In the genomic region with DNA sequence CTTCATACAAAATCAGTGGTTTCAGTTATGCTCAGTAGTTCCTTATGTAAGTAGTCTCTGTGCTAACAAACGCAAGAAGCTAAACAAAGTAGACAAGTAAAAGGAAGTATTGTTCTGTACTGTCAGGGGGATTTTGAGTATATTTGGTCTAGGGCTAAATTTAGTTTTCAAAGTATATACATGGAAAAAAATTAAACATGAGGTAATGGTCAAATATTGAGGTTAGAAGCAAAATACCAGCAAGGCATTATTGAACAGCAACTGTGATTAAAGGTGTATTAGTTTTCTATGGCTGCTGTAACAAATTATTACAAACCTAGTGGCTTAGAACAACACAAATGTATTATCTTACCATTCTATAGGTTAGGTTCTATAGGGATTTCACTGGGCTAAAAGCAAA, we compare ENCODE assay signal across 22 cellular contexts. TPM values are rescaled to one million over a fixed set of nuclear protein-coding genes. Genes with fewer than 3 reads are reported as not detected.
A peak's percentile ranks its signal among the peaks of the same experiment; 100 is the strongest.
DNase-seq lines count a peak whose midpoint lies in the region; ATAC-seq lines count a peak whose summit lies in the region.
"Had no signal": no experiment of that assay in that cellular context is flagged by ENCODE, and none has a peak within 500 bp of the region (broad histone marks: within the 10 kb centered on the region; RNA-seq: fewer than 3 reads in every experiment).

No MANE protein-coding gene starts in this region.

- H3K4me1 ChIP-seq in CD8-positive, alpha-beta memory T cell (ENCODE audit: insufficient read depth, low read length) = peaks cover 66% of the 10 kb centered on the region
- H3K4me1 ChIP-seq in Karpas-422 (ENCODE audit: low read length) = peaks cover 87% of the 10 kb centered on the region
- H3K4me1 ChIP-seq: breast epithelium had no signal

- H2AFZ ChIP-seq in Karpas-422 (ENCODE audit: low read length) = no peak overlapping the region

- no peaks in the 10 kb centered on the region for H3K9me3 ChIP-seq in CD8-positive, alpha-beta memory T cell (ENCODE audit: low read length)
- no peaks in the 10 kb centered on the region for H3K9me3 ChIP-seq in Karpas-422 (ENCODE audit: low read length)
- H3K9me3 ChIP-seq: breast epithelium, heart left ventricle, mucosa of descending colon had no signal

- CTCF ChIA-PET in CD8-positive, alpha-beta memory T cell (lab: Charles Lee) = no interaction called here

- no peak overlapping the region for H3K4me3 ChIP-seq in CD8-positive, alpha-beta memory T cell (ENCODE audit: low read length)
- no peak overlapping the region for H3K4me3 ChIP-seq in Karpas-422 (ENCODE audit: low read length)
- H3K4me3 ChIP-seq: breast epithelium, heart left ventricle, mucosa of descending colon, smooth muscle cell had no signal

- H3K27me3 Mint-ChIP-seq in CD8-positive, alpha-beta memory T cell = no peaks in the 10 kb centered on the region
- H3K27me3 Mint-ChIP-seq in naive thymus-derived CD8-positive, alpha-beta T cell = no peaks in the 10 kb centered on the region
- H3K27me3 Mint-ChIP-seq: activated CD8-positive, alpha-beta memory T cell treated with anti-CD3 and anti-CD28 coated beads, Interleukin-2, amount 10 ng/mL, durations not matched to agents 7 days and 5 days; dendritic cell treated with granulocyte-macrophage colony-stimulating factor and Interleukin-4, amounts not matched to agents 40 ng/mL and 50 ng/mL, for 4 days had no signal

- ATAC-seq in GM19328 (IDR thresholded peaks at IDR 0.05; ENCODE audit: unreplicated experiment) (peak; percentile 46), HG03159 (IDR thresholded peaks at IDR 0.05; ENCODE audit: unreplicated experiment) (no peak)
- no peak for ATAC-seq in naive thymus-derived CD8-positive, alpha-beta T cell
- ATAC-seq: activated CD8-positive, alpha-beta memory T cell treated with anti-CD3 and anti-CD28 coated beads, Interleukin-2, amount 10 ng/mL, durations not matched to agents 7 days and 5 days; heart left ventricle; mucosa of descending colon had no signal

- peak overlapping the region; percentile 11 to 64 (median 32) for H3K27ac Mint-ChIP-seq in CD8-positive, alpha-beta memory T cell
- peak overlapping the region in 8 of 10 donors; percentile 13 to 74 (median 42) for H3K27ac Mint-ChIP-seq in naive thymus-derived CD8-positive, alpha-beta T cell
- H3K27ac Mint-ChIP-seq: activated CD8-positive, alpha-beta memory T cell treated with anti-CD3 and anti-CD28 coated beads, Interleukin-2, amount 10 ng/mL, durations not matched to agents 7 days and 5 days; activated T-helper 2 cell treated with anti-CD3 and anti-CD28 coated beads, Interferon-gamma antibody, Interleukin-2, Interleukin-4, amounts not matched to agents 10 μg/mL and 5 μg/mL and 100 μg/mL, durations not matched to agents 14 hours and 24 hours and 36 hours; dendritic cell treated with granulocyte-macrophage colony-stimulating factor and Interleukin-4, amounts not matched to agents 40 ng/mL and 50 ng/mL, for 4 days; H9 had no signal

- H3K36me3 Mint-ChIP-seq in CD8-positive, alpha-beta memory T cell = peaks cover 12 to 62% (median 25%) of the 10 kb centered on the region in 3 donors
- H3K36me3 Mint-ChIP-seq in naive thymus-derived CD8-positive, alpha-beta T cell = peaks cover 9 to 50% (median 44%) of the 10 kb centered on the region in 3 donors

- H3K9me3 Mint-ChIP-seq in CD8-positive, alpha-beta memory T cell = no peaks in the 10 kb centered on the region
- peaks cover 0 to 6% (median 0%) of the 10 kb centered on the region in 9 donors for H3K9me3 Mint-ChIP-seq in naive thymus-derived CD8-positive, alpha-beta T cell
- H3K9me3 Mint-ChIP-seq: activated T-helper 2 cell treated with anti-CD3 and anti-CD28 coated beads, Interferon-gamma antibody, Interleukin-2, Interleukin-4, amounts not matched to agents 10 μg/mL and 5 μg/mL and 100 μg/mL, durations not matched to agents 14 hours and 24 hours and 36 hours; dendritic cell treated with granulocyte-macrophage colony-stimulating factor and Interleukin-4, amounts not matched to agents 40 ng/mL and 50 ng/mL, for 4 days; H9 had no signal

- no peaks in the 10 kb centered on the region for H3K27me3 ChIP-seq in CD8-positive, alpha-beta memory T cell (ENCODE audit: insufficient read depth, low read length, poor library complexity, severe bottlenecking)
- no peaks in the 10 kb centered on the region for H3K27me3 ChIP-seq in Karpas-422 (ENCODE audit: low read length)
- H3K27me3 ChIP-seq: breast epithelium, heart left ventricle had no signal

- H3K9me2 ChIP-seq in Karpas-422 (replicated peaks; ENCODE audit: insufficient read depth, low read length) = no peaks in the 10 kb centered on the region

- POLR2A ChIA-PET in CD8-positive, alpha-beta memory T cell (lab: Charles Lee) = no interaction called here
- POLR2A ChIA-PET in naive thymus-derived CD8-positive, alpha-beta T cell (lab: Charles Lee) = no interaction called here

- peak overlapping the region; percentile 17 for H3K4me2 ChIP-seq in Karpas-422 (ENCODE audit: low read depth, low read length, poor library complexity, severe bottlenecking)
- H3K4me2 ChIP-seq: smooth muscle cell had no signal

- peaks cover 94% of the 10 kb centered on the region for H3K79me2 ChIP-seq in Karpas-422 (ENCODE audit: low read length)

- no peak overlapping the region for H3K4me3 Mint-ChIP-seq in CD8-positive, alpha-beta memory T cell
- peak overlapping the region in 1 of 10 donors; percentile 16 for H3K4me3 Mint-ChIP-seq in naive thymus-derived CD8-positive, alpha-beta T cell
- H3K4me3 Mint-ChIP-seq: activated CD8-positive, alpha-beta memory T cell treated with anti-CD3 and anti-CD28 coated beads, Interleukin-2, amount 10 ng/mL, durations not matched to agents 7 days and 5 days; dendritic cell treated with granulocyte-macrophage colony-stimulating factor and Interleukin-4, amounts not matched to agents 40 ng/mL and 50 ng/mL, for 4 days; H9 had no signal

- no peak overlapping the region for H3K9ac ChIP-seq in Karpas-422 (ENCODE audit: low read length)

- peaks cover 14% of the 10 kb centered on the region; the same call in 1 of the 2 replicates for H4K20me1 ChIP-seq in Karpas-422 (ENCODE audit: insufficient read depth, low read depth, low read length)

- H3K27ac ChIP-seq in CD8-positive, alpha-beta memory T cell (ENCODE audit: low read depth, low read length) = no peak overlapping the region
- peak overlapping the region; percentile 61 for H3K27ac ChIP-seq in Karpas-422 (ENCODE audit: low read length)
- H3K27ac ChIP-seq: breast epithelium, heart left ventricle, HL-60 had no signal

- peaks cover 82 to 91% (median 86%) of the 10 kb centered on the region in 3 donors for H3K4me1 Mint-ChIP-seq in CD8-positive, alpha-beta memory T cell
- peaks cover 21 to 89% (median 68%) of the 10 kb centered on the region in 4 donors for H3K4me1 Mint-ChIP-seq in naive thymus-derived CD8-positive, alpha-beta T cell
- H3K4me1 Mint-ChIP-seq: H9 had no signal

- no peaks in the 10 kb centered on the region for H3K36me3 ChIP-seq in CD8-positive, alpha-beta memory T cell (ENCODE audit: insufficient read depth, low read length)
- H3K36me3 ChIP-seq in Karpas-422 (ENCODE audit: insufficient read depth, low read length) = peaks cover 47% of the 10 kb centered on the region
- H3K36me3 ChIP-seq: breast epithelium, heart left ventricle had no signal

- no peak for DNase-seq in CD8-positive, alpha-beta memory T cell
- DNase-seq in Karpas-422 = no peak
- no peak for DNase-seq in naive thymus-derived CD8-positive, alpha-beta T cell
- no peak for DNase-seq in stimulated activated CD4-positive, alpha-beta T cell treated with anti-CD3 and anti-CD28 coated beads, Interleukin-12 subunit alpha, Interleukin-12 subunit beta, amount 100 ng/mL, for 4 hours
- no peak for DNase-seq in NCI-H82 treated with DMSO at 0.1 percent for 48 hours (lab: John Stamatoyannopoulos, UW; ENCODE audit: unreplicated experiment)
- no peak for DNase-seq in occipital lobe (lab: John Stamatoyannopoulos, UW)
- DNase-seq: activated CD8-positive, alpha-beta memory T cell treated with anti-CD3 and anti-CD28 coated beads, Interleukin-2, amount 10 ng/mL, durations not matched to agents 7 days and 5 days; H9; heart left ventricle; mucosa of descending colon; NCI-H1417 treated with DMSO at 0.1 percent for 48 hours; NCI-H2107; NCI-H524 treated with DMSO at 0.1 percent for 48 hours; stimulated activated CD4-positive, alpha-beta T cell treated with anti-CD3 and anti-CD28 coated beads, Interleukin-4, amount 100 ng/mL, for 24 hours had no signal

RNA-seq across cellular contexts. Expression of a gene that starts 18.8 kb away (rescaled TPM):
- 100 to 1,000 TPM; 106 to 112 TPM for total RNA-seq in CD8-positive, alpha-beta memory T cell
- 218 TPM for polyA plus RNA-seq in CD8-positive, alpha-beta memory T cell
- 212 and 351 TPM in 2 replicates for total RNA-seq in Karpas-422 (2014; rRNA removed; shearing (Covaris generic); ENCODE audit: low replicate concordance)
- total RNA-seq in naive thymus-derived CD8-positive, alpha-beta T cell = 10 to 100 TPM; 57.8 to 66.7 TPM
- 100 to 1,000 TPM; 115 to 172 (median 122) TPM for polyA plus RNA-seq in naive thymus-derived CD8-positive, alpha-beta T cell
- 317 TPM for total RNA-seq in occipital lobe
- total RNA-seq: endothelial cell of umbilical vein had no signal
- polyA plus RNA-seq: endothelial cell of umbilical vein had no signal
